ENCODE assay signal across 1 cellular context in genomic region chr14:68139466-68140110, GRCh38.
TF ChIP-seq lines count a peak whose summit lies in the region.

No MANE protein-coding gene starts in this region.

TF ChIP-seq in SK-N-SH treated with all-trans-retinoic acid at 6 μM for 48 hours, 23 proteins besides CTCF, POLR2A, EP300 and RAD21 (continued from another document):
- TF ChIP-seq TSHZ2 (CRISPR knock-in tag; IDR thresholded peaks at IDR 0.05), result no peak
- TF ChIP-seq PPARA (CRISPR knock-in tag; IDR thresholded peaks at IDR 0.05; ENCODE audit: borderline replicate concordance), result no peak
- no peak for TF ChIP-seq BACH2 (CRISPR knock-in tag; IDR thresholded peaks at IDR 0.05; ENCODE audit: borderline replicate concordance)
- TF ChIP-seq TOX (CRISPR knock-in tag; IDR thresholded peaks at IDR 0.05; ENCODE audit: borderline replicate concordance), result no peak
- no peak for TF ChIP-seq ZNF565 (CRISPR knock-in tag; conservative IDR thresholded peaks at IDR 0.05; ENCODE audit: low read depth)
- TF ChIP-seq, protein P1, sequence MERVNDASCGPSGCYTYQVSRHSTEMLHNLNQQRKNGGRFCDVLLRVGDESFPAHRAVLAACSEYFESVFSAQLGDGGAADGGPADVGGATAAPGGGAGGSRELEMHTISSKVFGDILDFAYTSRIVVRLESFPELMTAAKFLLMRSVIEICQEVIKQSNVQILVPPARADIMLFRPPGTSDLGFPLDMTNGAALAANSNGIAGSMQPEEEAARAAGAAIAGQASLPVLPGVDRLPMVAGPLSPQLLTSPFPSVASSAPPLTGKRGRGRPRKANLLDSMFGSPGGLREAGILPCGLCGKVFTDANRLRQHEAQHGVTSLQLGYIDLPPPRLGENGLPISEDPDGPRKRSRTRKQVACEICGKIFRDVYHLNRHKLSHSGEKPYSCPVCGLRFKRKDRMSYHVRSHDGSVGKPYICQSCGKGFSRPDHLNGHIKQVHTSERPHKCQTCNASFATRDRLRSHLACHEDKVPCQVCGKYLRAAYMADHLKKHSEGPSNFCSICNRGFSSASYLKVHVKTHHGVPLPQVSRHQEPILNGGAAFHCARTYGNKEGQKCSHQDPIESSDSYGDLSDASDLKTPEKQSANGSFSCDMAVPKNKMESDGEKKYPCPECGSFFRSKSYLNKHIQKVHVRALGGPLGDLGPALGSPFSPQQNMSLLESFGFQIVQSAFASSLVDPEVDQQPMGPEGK (CRISPR knock-in tag; IDR thresholded peaks at IDR 0.05; ENCODE audit: borderline replicate concordance), result no peak
- 0 out of 2 replicates have a peak, but pooled peaks have one; percentile 33 for TF ChIP-seq ZC3H10 (CRISPR knock-in tag; IDR thresholded peaks at IDR 0.05)
- TF ChIP-seq, protein P2, sequence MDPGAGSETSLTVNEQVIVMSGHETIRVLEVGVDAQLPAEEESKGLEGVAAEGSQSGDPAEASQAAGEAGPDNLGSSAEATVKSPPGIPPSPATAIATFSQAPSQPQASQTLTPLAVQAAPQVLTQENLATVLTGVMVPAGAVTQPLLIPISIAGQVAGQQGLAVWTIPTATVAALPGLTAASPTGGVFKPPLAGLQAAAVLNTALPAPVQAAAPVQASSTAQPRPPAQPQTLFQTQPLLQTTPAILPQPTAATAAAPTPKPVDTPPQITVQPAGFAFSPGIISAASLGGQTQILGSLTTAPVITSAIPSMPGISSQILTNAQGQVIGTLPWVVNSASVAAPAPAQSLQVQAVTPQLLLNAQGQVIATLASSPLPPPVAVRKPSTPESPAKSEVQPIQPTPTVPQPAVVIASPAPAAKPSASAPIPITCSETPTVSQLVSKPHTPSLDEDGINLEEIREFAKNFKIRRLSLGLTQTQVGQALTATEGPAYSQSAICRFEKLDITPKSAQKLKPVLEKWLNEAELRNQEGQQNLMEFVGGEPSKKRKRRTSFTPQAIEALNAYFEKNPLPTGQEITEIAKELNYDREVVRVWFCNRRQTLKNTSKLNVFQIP (CRISPR knock-in tag; IDR thresholded peaks at IDR 0.05; ENCODE audit: borderline replicate concordance, low read depth), result no peak
- TF ChIP-seq SNAI2 (CRISPR knock-in tag; IDR thresholded peaks at IDR 0.05), result 0 out of 2 replicates have a peak, but pooled peaks have one; percentile 39
- no peak for TF ChIP-seq ARNTL (CRISPR knock-in tag; IDR thresholded peaks at IDR 0.05; ENCODE audit: borderline replicate concordance, low read depth)
